8 cellular contexts compared by ENCODE assay signal in the genomic region with DNA sequence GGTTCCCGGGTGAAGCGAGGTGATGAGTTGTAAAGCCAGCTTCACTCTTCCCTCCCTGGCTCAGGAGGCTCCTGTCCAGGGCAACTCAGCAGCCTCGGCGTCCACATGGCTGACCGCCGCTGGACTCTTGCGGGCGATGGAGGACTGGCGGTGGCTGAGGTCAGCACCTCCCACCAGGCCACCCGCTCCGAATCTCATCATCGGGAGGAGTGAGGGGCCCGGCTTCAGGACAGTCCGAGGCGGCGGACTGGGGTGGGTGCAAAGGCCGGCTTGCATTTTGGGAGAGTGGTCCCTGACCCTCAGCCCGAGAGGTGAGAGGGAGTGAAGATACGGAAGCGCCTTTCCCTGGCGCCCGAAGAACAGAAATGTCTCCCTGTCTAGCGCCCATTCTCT. TPM values are rescaled to one million over a fixed set of nuclear protein-coding genes. Genes with fewer than 3 reads are reported as not detected.
DNase-seq lines count a peak whose midpoint lies in the region; ATAC-seq, FAIRE-seq and TF ChIP-seq lines count a peak whose summit lies in the region.

No MANE protein-coding gene starts in this region.

- H2AFZ ChIP-seq in OCI-LY3 (ENCODE audit: low read depth, low read length) (peak overlapping the region; percentile 1; the same call in 1 of the 2 replicates), H1 (ENCODE audit: low read length) (no peak overlapping the region)

- peak overlapping the region; percentile 100 for H2BK5ac ChIP-seq in H1 (ENCODE audit: low read depth, low read length)

- H4K5ac ChIP-seq in H1 (ENCODE audit: insufficient read length, low read depth, low read length), result no peak overlapping the region

- FAIRE-seq in H1 (lab: Jason Lieb, UNC), result no peak

- no peaks in the 10 kb centered on the region for H3K36me3 ChIP-seq in OCI-LY3 (replicated peaks; ENCODE audit: low read depth, low read length)
- peaks cover 0 to 14% (median 0%) of the 10 kb centered on the region in 4 experiments; a peak in 1 of 8 replicates for H3K36me3 ChIP-seq in H1 (ENCODE audit: control insufficient read depth in 2 of 4, insufficient read depth in 4 of 4, low read length in 3 of 4)
- H3K36me3 ChIP-seq in muscle layer of duodenum (ENCODE audit: control insufficient read depth in 1 of 2, insufficient read depth in 2 of 2, low read length in 2 of 2), result peaks cover 10 to 15% of the 10 kb centered on the region in 2 donors

- no peak overlapping the region for H2AK5ac ChIP-seq in H1 (ENCODE audit: low read depth, low read length)

- H3K79me2 ChIP-seq in OCI-LY3 (ENCODE audit: low read length) (peaks cover 30% of the 10 kb centered on the region), H1 (ENCODE audit: control insufficient read depth in 1 of 2, insufficient read depth in 2 of 2, low read length in 2 of 2) (peaks cover 8 to 34% of the 10 kb centered on the region in 2 experiments; a peak in 3 of 4 replicates)

- peak; percentile 9 for ATAC-seq in GM21447 (IDR thresholded peaks at IDR 0.05; ENCODE audit: unreplicated experiment)

- H3K4ac ChIP-seq in H1 (replicated peaks; ENCODE audit: insufficient read length, low read depth, low read length), result peak overlapping the region; percentile 48

- H3K4me3 ChIP-seq in OCI-LY3 (ENCODE audit: low read length), result peak overlapping the region; percentile 97
- H3K4me3 ChIP-seq in H1 (ENCODE audit: extremely low read depth in 1 of 4, insufficient read depth in 2 of 4, low read depth in 3 of 4, low read length in 4 of 4), result peak overlapping the region; percentile 86 to 100 (median 92)
- H3K4me3 ChIP-seq in muscle layer of duodenum (ENCODE audit: low read depth in 1 of 2, low read length in 2 of 2), result peak overlapping the region; percentile 91 to 94

- TF ChIP-seq EP300 in H1 (IDR thresholded peaks at IDR 0.05; ENCODE audit: borderline replicate concordance in 1 of 2, low read depth in 2 of 2, low read length in 2 of 2), result no peak

- WGBS in H1 (ENCODE audit: extremely low coverage in 1 of 2, insufficient coverage in 1 of 2, insufficient read length in 1 of 2, insufficient replicate concordance in 2 of 2, low coverage in 1 of 2, low lambda C conversion rate in 2 of 2, missing lambda C conversion rate in 1 of 2), 2 experiments, result 1% methylated on average over 23 of the region's 23 CpGs; no CpG with 5 or more reads in 1 of the 2 experiments

- TF ChIP-seq POLR2A in H1 (IDR thresholded peaks at IDR 0.05; ENCODE audit: control extremely low read depth in 1 of 2, low read depth in 2 of 2, low read length in 2 of 2), result no peak

- POLR2A ChIA-PET in H1 (lab: Charles Lee; ENCODE audit: partially characterized antibody), result interaction anchor here (0.7 to 5.4 kb wide), 19 partner anchors 11 to 742 kb away, joined by 3 to 64 read pairs (median 4); partner anchors contain the start of genes DDIT4 and MICU1

- no peaks in the 10 kb centered on the region for H4K20me1 ChIP-seq in OCI-LY3 (ENCODE audit: insufficient read depth, low read length)
- peaks cover 0 to 3% of the 10 kb centered on the region in 2 experiments for H4K20me1 ChIP-seq in H1 (replicated peaks in 1 of 2; ENCODE audit: control insufficient read depth in 1 of 2, insufficient read depth in 2 of 2, low read length in 2 of 2)

- TF ChIP-seq RAD21 in H1 (IDR thresholded peaks at IDR 0.05 in 1 of 2, conservative IDR thresholded peaks at IDR 0.05 in 1 of 2; ENCODE audit: low read depth in 2 of 2, low read length in 2 of 2), result no peak

- TF ChIP-seq CTCF in OCI-LY3 (IDR thresholded peaks at IDR 0.05; ENCODE audit: low read depth, low read length), result no peak
- TF ChIP-seq CTCF in H1 (IDR thresholded peaks at IDR 0.05; ENCODE audit: control extremely low read depth in 1 of 3, insufficient read depth in 1 of 3, low read depth in 1 of 3, low read length in 3 of 3), result no peak

- peak overlapping the region; percentile 100 for H3K18ac ChIP-seq in H1 (ENCODE audit: extremely low read depth, low read length)

- H3K9me3 ChIP-seq in OCI-LY3 (ENCODE audit: insufficient read depth, low read length), result no peaks in the 10 kb centered on the region
- H3K9me3 ChIP-seq in H1 (ENCODE audit: insufficient read depth in 2 of 2, low read depth in 1 of 2, low read length in 1 of 2), result no peaks in the 10 kb centered on the region
- H3K9me3 ChIP-seq in muscle layer of duodenum (ENCODE audit: control insufficient read depth in 1 of 2, low read length in 2 of 2), result no peaks in the 10 kb centered on the region

- H3K23ac ChIP-seq in H1 (ENCODE audit: insufficient read length), result no peak overlapping the region

- H3K9ac ChIP-seq in OCI-LY3 (ENCODE audit: low read length), result peak overlapping the region; percentile 99
- H3K9ac ChIP-seq in H1 (replicated peaks in 1 of 4; ENCODE audit: extremely low read depth in 1 of 4, low read depth in 3 of 4, low read length in 3 of 4), result peak overlapping the region; percentile 90 to 100 (median 99)

- peaks cover 6% of the 10 kb centered on the region for H3K4me1 ChIP-seq in OCI-LY3 (ENCODE audit: low read length)
- H3K4me1 ChIP-seq in H1 (replicated peaks in 1 of 4; ENCODE audit: control insufficient read depth in 3 of 4, insufficient read depth in 4 of 4, low read length in 3 of 4), result peaks cover 5 to 7% (median 6%) of the 10 kb centered on the region in 4 experiments; a peak in 6 of 7 replicates
- H3K4me1 ChIP-seq in muscle layer of duodenum (ENCODE audit: control insufficient read depth in 1 of 2, insufficient read depth in 2 of 2, low read length in 2 of 2), result peaks cover 20 to 28% of the 10 kb centered on the region in 2 donors

- H3K23me2 ChIP-seq in H1 (ENCODE audit: low read depth, low read length), result peaks cover 7% of the 10 kb centered on the region; the same call in 1 of the 2 replicates

- H3K27ac ChIP-seq in OCI-LY3 (ENCODE audit: low read length) (peak overlapping the region; percentile 93), H1 (ENCODE audit: low read depth, low read length) (peak overlapping the region; percentile 98), muscle layer of duodenum (ENCODE audit: low read length) (peak overlapping the region; percentile 96)

- no peak overlapping the region for H3K56ac ChIP-seq in H1 (replicated peaks; ENCODE audit: insufficient read length, low read depth, low read length)

- H4K8ac ChIP-seq in H1 (ENCODE audit: extremely low read depth, insufficient read depth, low read length), result peak overlapping the region; percentile 81

- H2BK20ac ChIP-seq in H1 (ENCODE audit: low read length), result no peak overlapping the region

- H2BK15ac ChIP-seq in H1 (ENCODE audit: low read length), result no peak overlapping the region

- no peak overlapping the region for H2BK120ac ChIP-seq in H1 (replicated peaks; ENCODE audit: low read depth, low read length)

- no peaks in the 10 kb centered on the region for H3K27me3 ChIP-seq in OCI-LY3 (ENCODE audit: low read depth, low read length)
- no peaks in the 10 kb centered on the region for H3K27me3 ChIP-seq in H1 (replicated peaks in 1 of 4; ENCODE audit: control insufficient read depth in 3 of 4, extremely low read depth in 1 of 4, insufficient read depth in 3 of 4, low read length in 3 of 4)
- H3K27me3 ChIP-seq in muscle layer of duodenum (ENCODE audit: low read depth, low read length), result no peaks in the 10 kb centered on the region

- no peak overlapping the region for H4K91ac ChIP-seq in H1 (replicated peaks; ENCODE audit: insufficient read length, low read length)

- CTCF ChIA-PET in H1 (lab: Charles Lee; ENCODE audit: partially characterized antibody), result interaction anchor here (0.7 to 2.5 kb wide), 3 partner anchors 12 to 80 kb away, joined by 3 to 6 read pairs (median 3); partner anchors contain the start of gene DDIT4

- peak; percentile 37 for DNase-seq in AG08395 (ENCODE audit: low spot score)
- no peak for DNase-seq in H1 (ENCODE audit: low read depth in 1 of 2, low spot score in 2 of 2)
- no peak for DNase-seq in NCI-H1436 (lab: John Stamatoyannopoulos, UW)
- no peak for DNase-seq in NCI-H2196 (lab: John Stamatoyannopoulos, UW; ENCODE audit: unreplicated experiment)
- DNase-seq in stimulated activated CD4-positive, alpha-beta T cell treated with anti-CD3 and anti-CD28 coated beads, Interleukin-4, amount 100 ng/mL, for 4 hours, result no peak

- peak overlapping the region; percentile 91 for H3K4me2 ChIP-seq in OCI-LY3 (ENCODE audit: low read length)
- peak overlapping the region; percentile 82 to 93 for H3K4me2 ChIP-seq in H1 (ENCODE audit: insufficient read depth in 1 of 2, low read depth in 2 of 2, low read length in 2 of 2)

- no peak overlapping the region for H3K14ac ChIP-seq in H1 (ENCODE audit: insufficient read length)

- no peak overlapping the region for H2BK12ac ChIP-seq in H1 (ENCODE audit: low read depth, low read length)

- H3K79me1 ChIP-seq in H1 (ENCODE audit: low read depth, low read length), result peaks cover 24% of the 10 kb centered on the region

TF ChIP-seq in H1, 55 proteins besides CTCF, POLR2A, EP300 and RAD21:
- TF ChIP-seq JUND (IDR thresholded peaks at IDR 0.05; ENCODE audit: low read length) (no peak), SIN3A (conservative IDR thresholded peaks at IDR 0.05 in 1 of 2, IDR thresholded peaks at IDR 0.05 in 1 of 2; ENCODE audit: low read depth in 1 of 2, low read length in 2 of 2) (peak in 1 of 2 experiments; percentile 32; a peak in 1 of 4 replicates), PHF8 (conservative IDR thresholded peaks at IDR 0.05; ENCODE audit: low read depth, low read length) (no peak)

RNA-seq across cellular contexts. Expression of gene DNAJB12, which starts 0.8 kb away (rescaled TPM):
- total RNA-seq in H1 (2021; fragmentation: NEBNext Ultra II Directional; extraction: Animal tissue kit (Norgen Biotek cat#: 25700)), result 19.6 and 20.5 TPM in 2 replicates
- polyA plus RNA-seq in H1 (2011; rRNA removed), result 10.8 and 16.0 TPM in 2 replicates
- 12.4 TPM for polyA plus RNA-seq in H1 (2011; cell fraction: cytosol; rRNA removed)
- polyA plus RNA-seq in H1 (2011; cell fraction: nucleus; rRNA removed), result 23.3 TPM
- polyA plus RNA-seq in H1 (2012, experiment 1 of 2), result 10.7 to 18.5 TPM (median 16.7 TPM) in 4 replicates
- 12.5 TPM for polyA plus RNA-seq in H1 (2012, experiment 2 of 2)
- polyA plus RNA-seq in H1 (2013, experiment 1 of 2), result 14.1 TPM
- 15.3 TPM for polyA plus RNA-seq in H1 (2013, experiment 2 of 2)
- polyA minus RNA-seq in H1 (2011; rRNA and poly(A)+ RNA removed), result 9.2 and 9.8 TPM in 2 replicates
- 12.0 TPM for polyA minus RNA-seq in H1 (2011; cell fraction: cytosol; rRNA and poly(A)+ RNA removed)
- 13.9 TPM for polyA minus RNA-seq in H1 (2011; cell fraction: nucleus; rRNA and poly(A)+ RNA removed)
